In the genomic region with DNA sequence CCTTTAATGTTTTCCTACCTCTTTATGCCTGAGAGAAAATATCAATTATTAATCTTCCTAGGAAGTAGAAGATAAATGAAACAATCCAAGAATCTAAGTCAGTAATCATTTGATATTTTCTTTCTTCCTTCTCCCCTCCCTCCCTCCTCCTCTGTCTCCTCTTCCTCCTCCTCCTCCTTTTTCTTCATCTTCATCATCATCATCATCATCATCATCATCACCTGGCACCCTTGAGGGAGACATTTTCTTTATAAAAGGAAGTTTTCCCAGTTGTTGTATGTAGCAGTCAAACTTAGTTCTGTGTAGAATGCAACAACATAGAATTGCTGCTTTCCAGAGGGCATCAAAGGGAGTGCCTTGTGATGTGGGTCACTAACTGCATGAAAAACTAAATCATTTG, we compare ENCODE assay signal across 22 cellular contexts.
"Had no signal": no experiment of that assay in that cellular context is flagged by ENCODE, and none has a peak within 500 bp of the region (broad histone marks: within the 10 kb centered on the region; RNA-seq: fewer than 3 reads in every experiment).

No MANE protein-coding gene starts in this region.

- H3K4me1 ChIP-seq: colonic mucosa, esophagus muscularis mucosa, foreskin keratinocyte, gastroesophageal sphincter, heart left ventricle, left lung, lower lobe of right lung had no signal

- H3K9me3 Mint-ChIP-seq: mesothelial cell of epicardium had no signal

- H3K27ac Mint-ChIP-seq: immature natural killer cell, mesothelial cell of epicardium had no signal

- H3K27ac ChIP-seq: colonic mucosa, dorsolateral prefrontal cortex, esophagus muscularis mucosa, foreskin keratinocyte, gastroesophageal sphincter, heart left ventricle, hepatocyte, left lung, lower lobe of right lung had no signal

- H3K4me3 ChIP-seq: colonic mucosa, dorsolateral prefrontal cortex, esophagus muscularis mucosa, gastroesophageal sphincter, heart left ventricle, hepatocyte, left lung, lower lobe of right lung, mucosa of descending colon had no signal

- H3K36me3 Mint-ChIP-seq: immature natural killer cell had no signal

- H3K4me1 Mint-ChIP-seq: immature natural killer cell, mesothelial cell of epicardium had no signal

- H3K36me3 ChIP-seq: colonic mucosa had no signal

- H3K9me3 ChIP-seq: colonic mucosa, esophagus muscularis mucosa, gastroesophageal sphincter, heart left ventricle, left lung, lower lobe of right lung, mucosa of descending colon had no signal

- ATAC-seq: foreskin keratinocyte, gastroesophageal sphincter, heart left ventricle, left lung, left ventricle myocardium superior, lower lobe of right lung, mucosa of descending colon had no signal

- H3K4me3 Mint-ChIP-seq: immature natural killer cell, mesothelial cell of epicardium had no signal

- DNase-seq: colonic mucosa; cortex of kidney; dermis blood vessel endothelial cell; dorsolateral prefrontal cortex; effector CD4-positive, alpha-beta T cell; effector memory CD4-positive, alpha-beta T cell; foreskin keratinocyte; heart left ventricle; hypothalamus; immature natural killer cell; islet precursor cell; kidney; kidney glomerular epithelial cell; left lung; left ventricle myocardium superior; lower lobe of right lung; mesenchymal stem cell; mucosa of descending colon had no signal
